ENCODE assay signal across 17 cellular contexts in the genomic region with DNA sequence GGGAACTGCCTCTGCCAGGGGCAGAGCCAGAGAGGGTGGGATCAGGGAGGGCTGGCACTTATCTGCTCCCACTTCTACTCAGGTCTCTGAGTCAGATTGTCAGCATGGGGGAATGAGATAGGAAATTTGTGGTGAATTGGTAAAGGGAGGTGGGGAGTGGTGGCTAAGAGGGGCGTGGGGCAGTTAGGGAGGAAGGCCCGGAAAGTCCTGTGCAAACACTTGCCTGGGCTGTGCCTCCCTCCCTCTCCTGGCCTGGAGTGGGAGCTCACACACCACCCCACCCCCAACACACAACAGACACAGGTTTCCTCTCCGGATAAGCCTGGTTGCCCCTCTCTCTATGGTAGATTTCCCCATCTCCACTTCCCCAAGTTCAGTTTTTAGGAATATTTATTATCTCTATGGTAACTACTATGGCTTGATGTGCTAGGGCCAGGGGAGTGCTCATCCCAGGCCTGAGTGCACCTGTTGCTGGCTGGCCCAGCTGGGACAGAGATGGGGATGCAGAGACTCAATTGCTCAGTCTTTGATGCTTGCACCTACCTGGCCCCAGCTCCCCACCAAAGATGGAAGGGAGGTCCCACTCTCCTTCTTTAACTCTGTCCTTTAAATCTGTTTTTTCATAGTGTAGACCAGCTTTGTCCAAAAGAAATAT. TPM values are rescaled to one million over a fixed set of nuclear protein-coding genes. Genes with fewer than 3 reads are reported as not detected.
DNase-seq lines count a peak whose midpoint lies in the region; ATAC-seq lines count a peak whose summit lies in the region.
"Had no signal": no experiment of that assay in that cellular context is flagged by ENCODE, and none has a peak within 500 bp of the region (broad histone marks: within the 10 kb centered on the region; RNA-seq: fewer than 3 reads in every experiment).

No MANE protein-coding gene starts in this region.

- DNase-seq in Kasumi-1 (lab: John Stamatoyannopoulos, UW), result peak; percentile 79 to 80
- no peak for DNase-seq in NCI-H2029 (lab: John Stamatoyannopoulos, UW)
- no peak for DNase-seq in activated naive CD4-positive, alpha-beta T cell treated with anti-CD3 and anti-CD28 coated beads, Interleukin-2, amount 50 U/mL, for 72 hours (ENCODE audit: low spot score in 2 of 2)
- DNase-seq: activated CD4-positive, alpha-beta T cell treated with anti-CD3 and anti-CD28 coated beads, Interleukin-2, amount 10 ng/mL, durations not matched to agents 24 days and 14 days; activated naive CD4-positive, alpha-beta T cell treated with anti-CD3 and anti-CD28 coated beads, Interleukin-2, amount 50 U/mL, for 16 hours; activated T-cell treated with anti-CD3 and anti-CD28 coated beads for 4 hours; COR-L47; MM.1S; NCI-H187; stimulated activated CD4-positive, alpha-beta T cell treated with anti-CD3 and anti-CD28 coated beads, Interleukin-15, amount 100 ng/mL, for 24 hours had no signal

- H3K27ac ChIP-seq in BLaER1 (no peak overlapping the region), duodenal mucosa (ENCODE audit: low read depth, low read length) (no peak overlapping the region), muscle layer of duodenum (ENCODE audit: low read length) (no peak overlapping the region)

- ATAC-seq in GM21381 (IDR thresholded peaks at IDR 0.05; ENCODE audit: unreplicated experiment), result no peak
- ATAC-seq in activated naive CD4-positive, alpha-beta T cell treated with anti-CD3 and anti-CD28 coated beads, Interleukin-2, amount 50 U/mL, for 72 hours, result no peak
- ATAC-seq in GM18861 (IDR thresholded peaks at IDR 0.05; ENCODE audit: unreplicated experiment), result no peak

- H3K4me2 ChIP-seq in BLaER1, result peak overlapping the region; percentile 98

- H3K27me3 ChIP-seq in BLaER1 (no peaks in the 10 kb centered on the region), duodenal mucosa (ENCODE audit: control insufficient read depth in 1 of 2, insufficient read depth in 2 of 2, low read length in 2 of 2) (peaks cover 0 to 6% of the 10 kb centered on the region in 2 donors), muscle layer of duodenum (ENCODE audit: low read depth, low read length) (peaks cover 10% of the 10 kb centered on the region)

- H3K36me3 ChIP-seq in BLaER1 (no peaks in the 10 kb centered on the region), duodenal mucosa (ENCODE audit: control insufficient read depth in 1 of 2, insufficient read depth in 2 of 2, low read length in 2 of 2) (no peaks in the 10 kb centered on the region), muscle layer of duodenum (ENCODE audit: control insufficient read depth in 1 of 2, insufficient read depth in 2 of 2, low read length in 2 of 2) (no peaks in the 10 kb centered on the region)

- peaks cover 89% of the 10 kb centered on the region for H3K4me1 ChIP-seq in BLaER1
- peaks cover 48 to 68% of the 10 kb centered on the region in 2 donors for H3K4me1 ChIP-seq in duodenal mucosa (ENCODE audit: control insufficient read depth in 1 of 2, insufficient read depth in 2 of 2, low read length in 2 of 2)
- H3K4me1 ChIP-seq in muscle layer of duodenum (ENCODE audit: control insufficient read depth in 1 of 2, insufficient read depth in 2 of 2, low read length in 2 of 2), result peaks cover 0 to 28% of the 10 kb centered on the region in 2 donors

- H3K9ac ChIP-seq in BLaER1 (no peak overlapping the region), duodenal mucosa (ENCODE audit: low read depth in 1 of 2, low read length in 2 of 2) (no peak overlapping the region)

- peaks cover 77% of the 10 kb centered on the region for H4K20me1 ChIP-seq in BLaER1

- H3K4me3 ChIP-seq in BLaER1, result no peak overlapping the region
- peak overlapping the region; percentile 77 to 78 for H3K4me3 ChIP-seq in duodenal mucosa (ENCODE audit: low read depth in 1 of 2, low read length in 2 of 2)
- peak overlapping the region; percentile 26 to 73 for H3K4me3 ChIP-seq in muscle layer of duodenum (ENCODE audit: low read depth in 1 of 2, low read length in 2 of 2)

- no peaks in the 10 kb centered on the region for H3K9me3 Mint-ChIP-seq in activated naive CD4-positive, alpha-beta T cell treated with anti-CD3 and anti-CD28 coated beads, Interleukin-2, amount 50 U/mL, for 72 hours
- H3K9me3 Mint-ChIP-seq: activated CD4-positive, alpha-beta T cell treated with anti-CD3 and anti-CD28 coated beads, Interleukin-2, amount 10 ng/mL, durations not matched to agents 24 days and 14 days; stimulated activated naive CD8-positive, alpha-beta T cell treated with anti-CD3 and anti-CD28 coated beads, Interleukin-15, Interleukin-2, amounts not matched to agents 100 ng/mL and 50 ng/mL, for 24 hours had no signal

- H3K9me3 ChIP-seq in BLaER1 (no peaks in the 10 kb centered on the region), duodenal mucosa (ENCODE audit: control insufficient read depth in 1 of 2, low read length in 2 of 2) (no peaks in the 10 kb centered on the region), muscle layer of duodenum (ENCODE audit: control insufficient read depth in 1 of 2, low read length in 2 of 2) (no peaks in the 10 kb centered on the region)

- H3K36me3 Mint-ChIP-seq in activated naive CD4-positive, alpha-beta T cell treated with anti-CD3 and anti-CD28 coated beads, Interleukin-2, amount 50 U/mL, for 72 hours, result no peaks in the 10 kb centered on the region

- no peak overlapping the region for H3K27ac Mint-ChIP-seq in activated naive CD4-positive, alpha-beta T cell treated with anti-CD3 and anti-CD28 coated beads, Interleukin-2, amount 50 U/mL, for 72 hours
- H3K27ac Mint-ChIP-seq: activated CD4-positive, alpha-beta T cell treated with anti-CD3 and anti-CD28 coated beads, Interleukin-2, amount 10 ng/mL, durations not matched to agents 24 days and 14 days; stimulated activated naive CD8-positive, alpha-beta T cell treated with anti-CD3 and anti-CD28 coated beads, Interleukin-15, Interleukin-2, amounts not matched to agents 100 ng/mL and 50 ng/mL, for 24 hours had no signal

RNA-seq across cellular contexts. Expression of gene SPNS2, which starts 2.7 kb away (rescaled TPM):
- total RNA-seq in activated naive CD4-positive, alpha-beta T cell treated with anti-CD3 and anti-CD28 coated beads, Interleukin-2, amount 50 U/mL, for 72 hours, result under 1 TPM; 0.16 to 0.64 TPM

RNA-seq across cellular contexts. Expression of gene MYBBP1A, which starts 53.8 kb away (rescaled TPM):
- total RNA-seq in activated naive CD4-positive, alpha-beta T cell treated with anti-CD3 and anti-CD28 coated beads, Interleukin-2, amount 50 U/mL, for 72 hours, result 10 to 100 TPM; 62.3 to 71.3 TPM

RNA-seq across cellular contexts. Expression of gene GGT6, which starts 59.0 kb away (rescaled TPM):
- not detected for total RNA-seq in activated naive CD4-positive, alpha-beta T cell treated with anti-CD3 and anti-CD28 coated beads, Interleukin-2, amount 50 U/mL, for 72 hours
- total RNA-seq: activated CD4-positive, alpha-beta T cell treated with anti-CD3 and anti-CD28 coated beads, Interleukin-2, amount 10 ng/mL, durations not matched to agents 24 days and 14 days; NCI-H460 had no signal

Comparison
In these comparisons a context has a peak if more than half of its experiments do, and no peak if none do; other contexts are left out.
1. DNase-seq: peak in Kasumi-1 (2 of 2); none in NCI-H2029 (single experiment) and activated naive CD4-positive, alpha-beta T cell treated with anti-CD3 and anti-CD28 coated beads, Interleukin-2, amount 50 U/mL, for 72 hours (0 of 2).